In the genomic region with DNA sequence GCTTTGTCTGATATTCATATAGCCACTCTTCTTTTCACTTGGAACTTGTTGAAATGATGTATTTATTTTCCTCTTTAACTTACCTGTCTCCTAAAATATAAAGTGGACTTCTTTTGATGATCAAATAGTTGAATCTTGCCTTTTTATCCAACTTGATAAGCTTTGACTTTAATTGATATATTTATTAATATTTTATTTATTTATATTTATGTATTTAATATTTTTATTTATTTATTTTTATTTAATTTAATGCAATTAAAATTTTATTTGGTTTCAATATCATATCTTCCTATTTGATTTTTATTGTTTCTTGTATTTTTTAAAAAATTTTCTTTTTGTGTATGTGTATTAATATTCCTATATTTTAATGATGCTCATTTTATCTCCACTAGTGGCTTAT, we compare ENCODE assay signal across 25 cellular contexts.
"Had no signal": no experiment of that assay in that cellular context is flagged by ENCODE, and none has a peak within 500 bp of the region (broad histone marks: within the 10 kb centered on the region; RNA-seq: fewer than 3 reads in every experiment).

No MANE protein-coding gene starts in this region.

- H3K27me3 ChIP-seq: neural progenitor cell, neutrophil, right atrium auricular region, right lobe of liver, spleen, testis, thyroid gland, transverse colon, upper lobe of left lung had no signal

- H3K4me1 Mint-ChIP-seq: immature natural killer cell; mesothelial cell of epicardium; naive B cell; natural killer cell; nephron progenitor cell; neural progenitor cell; stimulated activated effector memory CD8-positive, alpha-beta T cell treated with anti-CD3 and anti-CD28 coated beads, Interleukin-12 subunit alpha, Interleukin-12 subunit beta, amount 100 ng/mL, for 72 hours; stimulated activated naive CD8-positive, alpha-beta T cell treated with anti-CD3 and anti-CD28 coated beads, Interleukin-15, amount 100 ng/mL, for 72 hours had no signal

- H3K9me3 ChIP-seq: neutrophil, right atrium auricular region, right lobe of liver, testis, thyroid gland, transverse colon, upper lobe of left lung had no signal

- H3K4me3 Mint-ChIP-seq: immature natural killer cell; mesothelial cell of epicardium; naive B cell; natural killer cell; nephron progenitor cell; neural progenitor cell; stimulated activated effector memory CD8-positive, alpha-beta T cell treated with anti-CD3 and anti-CD28 coated beads, Interleukin-12 subunit alpha, Interleukin-12 subunit beta, amount 100 ng/mL, for 72 hours; stimulated activated naive CD8-positive, alpha-beta T cell treated with anti-CD3 and anti-CD28 coated beads, Interleukin-15, amount 100 ng/mL, for 72 hours had no signal

- H3K36me3 ChIP-seq: left ventricle myocardium inferior, neural progenitor cell, neutrophil, right atrium auricular region, right lobe of liver, spleen, thyroid gland, transverse colon, upper lobe of left lung had no signal

- FAIRE-seq: islet of Langerhans had no signal

- H3K27me3 Mint-ChIP-seq: naive B cell; progenitor cell of endocrine pancreas; stimulated activated naive CD8-positive, alpha-beta T cell treated with anti-CD3 and anti-CD28 coated beads, Interleukin-15, amount 100 ng/mL, for 72 hours had no signal

- H3K27ac Mint-ChIP-seq: immature natural killer cell; mesothelial cell of epicardium; naive B cell; natural killer cell; nephron progenitor cell; neural progenitor cell; progenitor cell of endocrine pancreas; stimulated activated effector memory CD8-positive, alpha-beta T cell treated with anti-CD3 and anti-CD28 coated beads, Interleukin-12 subunit alpha, Interleukin-12 subunit beta, amount 100 ng/mL, for 72 hours; stimulated activated naive CD8-positive, alpha-beta T cell treated with anti-CD3 and anti-CD28 coated beads, Interleukin-15, amount 100 ng/mL, for 72 hours had no signal

- DNase-seq: hypothalamus; immature natural killer cell; left ventricle myocardium inferior; mesendoderm; naive B cell; natural killer cell; nephron progenitor cell; occipital lobe; right lobe of liver; spleen; stimulated activated CD4-positive, alpha-beta T cell treated with anti-CD3 and anti-CD28 coated beads, Interleukin-4, amount 100 ng/mL, for 24 hours; stimulated activated naive CD4-positive, alpha-beta T cell treated with Interleukin-2 at 50 U/mL for 16 hours; stimulated activated naive CD8-positive, alpha-beta T cell treated with anti-CD3 and anti-CD28 coated beads, Interleukin-15, amount 100 ng/mL, for 72 hours; testis; thyroid gland; transverse colon; upper lobe of left lung had no signal

- H3K36me3 Mint-ChIP-seq: immature natural killer cell; mesothelial cell of epicardium; naive B cell; neural progenitor cell; stimulated activated effector memory CD8-positive, alpha-beta T cell treated with anti-CD3 and anti-CD28 coated beads, Interleukin-12 subunit alpha, Interleukin-12 subunit beta, amount 100 ng/mL, for 72 hours had no signal

- H3K9me3 Mint-ChIP-seq: nephron progenitor cell, neural progenitor cell had no signal

- H3K4me3 ChIP-seq: left ventricle myocardium inferior, lung, neural progenitor cell, right atrium auricular region, right lobe of liver, spleen, testis, thyroid gland, transverse colon, upper lobe of left lung had no signal

- H3K4me1 ChIP-seq: left ventricle myocardium inferior, neural progenitor cell, right atrium auricular region, right lobe of liver, spleen, testis, thyroid gland, transverse colon, upper lobe of left lung had no signal

- ATAC-seq: natural killer cell; right lobe of liver; stimulated activated effector memory CD8-positive, alpha-beta T cell treated with anti-CD3 and anti-CD28 coated beads, Interleukin-12 subunit alpha, Interleukin-12 subunit beta, amount 100 ng/mL, for 72 hours; stimulated activated naive CD8-positive, alpha-beta T cell treated with anti-CD3 and anti-CD28 coated beads, Interleukin-15, amount 100 ng/mL, for 72 hours had no signal

- H3K27ac ChIP-seq: left ventricle myocardium inferior, neural progenitor cell, neutrophil, right atrium auricular region, right lobe of liver, spleen, testis, thyroid gland, transverse colon, upper lobe of left lung had no signal
